Comparison of ENCODE assay signal across 3 cellular contexts in the genomic region with DNA sequence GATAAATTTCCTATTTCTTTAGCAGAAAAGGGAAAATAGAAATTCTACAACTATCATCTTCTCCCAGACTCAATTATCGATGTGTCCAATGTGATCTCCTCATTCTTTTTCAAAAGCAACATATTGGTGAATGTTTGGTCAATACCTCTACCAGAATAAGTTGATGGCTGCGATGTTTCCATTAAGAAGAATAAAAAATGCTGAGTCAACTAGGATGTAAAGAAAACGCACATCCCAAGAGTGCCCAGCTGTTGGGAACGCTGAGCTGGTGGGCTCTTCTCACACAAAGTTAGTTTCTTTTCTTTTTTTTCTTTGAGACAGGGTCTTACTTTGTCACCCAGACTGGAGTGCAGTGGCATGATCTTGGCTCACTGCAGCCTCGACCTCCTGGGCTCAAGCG.
TF ChIP-seq lines count a peak whose summit lies in the region.

No MANE protein-coding gene starts in this region.

TF ChIP-seq in A549, 52 proteins besides CTCF, POLR2A, EP300 and RAD21:
- no peak for TF ChIP-seq NFE2L2 (conservative IDR thresholded peaks at IDR 0.05; ENCODE audit: low read length)
- peak; percentile 60 for TF ChIP-seq MAFK (IDR thresholded peaks at IDR 0.05; ENCODE audit: partially characterized antibody)
- TF ChIP-seq FOSB (CRISPR knock-in tag; IDR thresholded peaks at IDR 0.05): no peak
- no peak for TF ChIP-seq ZC3H11A (IDR thresholded peaks at IDR 0.05)
- TF ChIP-seq, protein P1, sequence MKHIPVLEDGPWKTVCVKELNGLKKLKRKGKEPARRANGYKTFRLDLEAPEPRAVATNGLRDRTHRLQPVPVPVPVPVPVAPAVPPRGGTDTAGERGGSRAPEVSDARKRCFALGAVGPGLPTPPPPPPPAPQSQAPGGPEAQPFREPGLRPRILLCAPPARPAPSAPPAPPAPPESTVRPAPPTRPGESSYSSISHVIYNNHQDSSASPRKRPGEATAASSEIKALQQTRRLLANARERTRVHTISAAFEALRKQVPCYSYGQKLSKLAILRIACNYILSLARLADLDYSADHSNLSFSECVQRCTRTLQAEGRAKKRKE (CRISPR knock-in tag; IDR thresholded peaks at IDR 0.05; ENCODE audit: low read depth): no peak
- no peak for TF ChIP-seq ZFP36 (IDR thresholded peaks at IDR 0.05; ENCODE audit: borderline replicate concordance, partially characterized antibody)
- no peak for TF ChIP-seq TP53 (CRISPR knock-in tag; IDR thresholded peaks at IDR 0.05)

TF ChIP-seq in IMR-90, 13 proteins besides CTCF, POLR2A, EP300 and RAD21:
- TF ChIP-seq BHLHE40 (IDR thresholded peaks at IDR 0.05; ENCODE audit: low read depth, low read length): no peak
- TF ChIP-seq NFE2L2 (IDR thresholded peaks at IDR 0.05; ENCODE audit: low read depth, low read length): no peak
- TF ChIP-seq RCOR1 (IDR thresholded peaks at IDR 0.05; ENCODE audit: insufficient replicate concordance, low read length): no peak
- TF ChIP-seq MXI1 (IDR thresholded peaks at IDR 0.05; ENCODE audit: borderline replicate concordance, low read depth, low read length): no peak
- no peak for TF ChIP-seq ELK1 (IDR thresholded peaks at IDR 0.05; ENCODE audit: borderline replicate concordance, low read depth, low read length)
- TF ChIP-seq MAZ (IDR thresholded peaks at IDR 0.05; ENCODE audit: borderline replicate concordance, low read depth, low read length): no peak
- TF ChIP-seq CEBPB (IDR thresholded peaks at IDR 0.05; ENCODE audit: low read depth, low read length): no peak
- peak; percentile 68 for TF ChIP-seq MAFK (IDR thresholded peaks at IDR 0.05; ENCODE audit: low read depth, low read length)

TF ChIP-seq in K562, 482 proteins besides CTCF, POLR2A, EP300 and RAD21:
- TF ChIP-seq KLF1 (tag; IDR thresholded peaks at IDR 0.05): no peak
- TF ChIP-seq MAFK (IDR thresholded peaks at IDR 0.05; ENCODE audit: low read length): peak; percentile 40; the same call in 1 of the 2 replicates
- no peak for TF ChIP-seq FUS (optimal IDR thresholded peaks at IDR 0.05; ENCODE audit: low read depth, low read length)
- TF ChIP-seq C11orf30 (IDR thresholded peaks at IDR 0.05; ENCODE audit: low read depth): peak; percentile 72
- peak; percentile 74 for TF ChIP-seq MAFG (tag; conservative IDR thresholded peaks at IDR 0.05)
- TF ChIP-seq ZNF316 (IDR thresholded peaks at IDR 0.05): peak; percentile 81
- TF ChIP-seq MAFF (IDR thresholded peaks at IDR 0.05; ENCODE audit: low read length): peak; percentile 33; the same call in 1 of the 2 replicates
TF ChIP-seq in K562: peak in this region for 5.
